In genomic region chr15:69304176-69304533, GRCh38 we compare ENCODE assay signal across 14 cellular contexts. TPM values are rescaled to one million over a fixed set of nuclear protein-coding genes. Genes with fewer than 3 reads are reported as not detected.
DNase-seq lines count a peak whose midpoint lies in the region; ATAC-seq and TF ChIP-seq lines count a peak whose summit lies in the region.
"Had no signal": no experiment of that assay in that cellular context is flagged by ENCODE, and none has a peak within 500 bp of the region (broad histone marks: within the 10 kb centered on the region; RNA-seq: fewer than 3 reads in every experiment).

No MANE protein-coding gene starts in this region.

- peaks cover 31% of the 10 kb centered on the region for H3K4me1 ChIP-seq in osteoblast (ENCODE audit: insufficient read depth, low read length)

- H3K4me3 ChIP-seq in osteoblast (ENCODE audit: insufficient read depth, low read length) = no peak overlapping the region
- H3K4me3 ChIP-seq: tibial artery had no signal

- no peak for TF ChIP-seq CTCF in osteoblast (IDR thresholded peaks at IDR 0.05; ENCODE audit: extremely low read depth, low read depth, low read length)

- H3K4me2 ChIP-seq in osteoblast (ENCODE audit: insufficient read depth, low read length) = no peak overlapping the region

- H3K79me2 ChIP-seq in osteoblast (ENCODE audit: insufficient read depth, low read length) = no peaks in the 10 kb centered on the region

- no peaks in the 10 kb centered on the region for H4K20me1 ChIP-seq in osteoblast (ENCODE audit: insufficient read depth, low read length)

- DNase-seq in Daoy (ENCODE audit: low read depth) = peak; percentile 54
- peak; percentile 61 for DNase-seq in NOMO-1 treated with dmso at 0.1 percent for 144 hours (lab: John Stamatoyannopoulos, UW; ENCODE audit: unreplicated experiment)
- DNase-seq in epithelial cell of prostate (ENCODE audit: low read depth, low spot score) = peak; percentile 26
- DNase-seq in osteoblast (ENCODE audit: insufficient read length, low spot score, missing footprints) = peak; percentile 98
- DNase-seq in amniotic stem cell (lab: John Stamatoyannopoulos, UW) = no peak
- no peak for DNase-seq in SIG-M5 (lab: John Stamatoyannopoulos, UW)
- DNase-seq: activated CD8-positive, alpha-beta memory T cell treated with anti-CD3 and anti-CD28 coated beads, Interleukin-2, amount 50 U/mL, for 4 hours; COR-L47; natural killer cell; NCI-H2171; T-cell; tibial artery had no signal

- peaks cover 4% of the 10 kb centered on the region for H3K27me3 ChIP-seq in osteoblast (ENCODE audit: insufficient read depth, low read length)

- peak overlapping the region; percentile 57 for H3K27ac ChIP-seq in epithelial cell of prostate
- H3K27ac ChIP-seq in osteoblast (ENCODE audit: low read depth, low read length) = peak overlapping the region; percentile 60
- H3K27ac ChIP-seq: tibial artery had no signal

- H3K9me3 ChIP-seq in osteoblast (ENCODE audit: low read depth, low read length) = no peaks in the 10 kb centered on the region
- H3K9me3 ChIP-seq: tibial artery had no signal

- H2AFZ ChIP-seq in osteoblast (ENCODE audit: low read length) = peak overlapping the region; percentile 19

- H3K36me3 ChIP-seq in osteoblast (ENCODE audit: insufficient read depth, low read length) = no peaks in the 10 kb centered on the region
- H3K36me3 ChIP-seq: tibial artery had no signal

- ATAC-seq in HG02870 (IDR thresholded peaks at IDR 0.05; ENCODE audit: unreplicated experiment) (no peak), HG03565 (IDR thresholded peaks at IDR 0.05; ENCODE audit: unreplicated experiment) (no peak)
- ATAC-seq: natural killer cell, T-cell had no signal

RNA-seq across cellular contexts. Expression of gene PAQR5, which starts 5.4 kb away (rescaled TPM):
- total RNA-seq in Daoy (2014; rRNA removed; shearing (Covaris generic)) = 0.51 and 0.91 TPM in 2 replicates
- 1.1 and 1.5 TPM in 2 replicates for total RNA-seq in osteoblast

Comparison
In these comparisons a context has a peak if more than half of its experiments do, and no peak if none do; other contexts are left out.
1. DNase-seq: peak in Daoy (single experiment), NOMO-1 treated with dmso at 0.1 percent for 144 hours (single experiment), epithelial cell of prostate (single experiment) and osteoblast (single experiment); none in amniotic stem cell (single experiment) and SIG-M5 (single experiment).